In genomic region chr12:125149160-125150108, GRCh38 we compare ENCODE assay signal across 11 cellular contexts. TPM values are rescaled to one million over a fixed set of nuclear protein-coding genes. Genes with fewer than 3 reads are reported as not detected.
DNase-seq lines count a peak whose midpoint lies in the region; ATAC-seq lines count a peak whose summit lies in the region.
"Had no signal": no experiment of that assay in that cellular context is flagged by ENCODE, and none has a peak within 500 bp of the region (broad histone marks: within the 10 kb centered on the region; RNA-seq: fewer than 3 reads in every experiment).

No MANE protein-coding gene starts in this region.

- H3K9me3 Mint-ChIP-seq in naive B cell: peaks cover 0 to 6% (median 0%) of the 10 kb centered on the region in 7 donors
- H3K9me3 Mint-ChIP-seq: dendritic cell treated with granulocyte-macrophage colony-stimulating factor and Interleukin-4, amounts not matched to agents 40 ng/mL and 50 ng/mL, for 4 days had no signal

- H3K4me1 Mint-ChIP-seq in naive B cell: peaks cover 18 to 27% (median 22%) of the 10 kb centered on the region in 3 donors

- DNase-seq in naive B cell (peak; percentile 12), NCI-H1092 (lab: John Stamatoyannopoulos, UW) (no peak), NCI-H82 treated with DMSO at 0.1 percent for 48 hours (lab: John Stamatoyannopoulos, UW; ENCODE audit: unreplicated experiment) (no peak), NCI-H1436 treated with DMSO at 0.1 percent for 48 hours (lab: John Stamatoyannopoulos, UW) (no peak), GM23248 (no peak)
- DNase-seq: NCI-H510A treated with DMSO at 0.1 percent for 48 hours had no signal

- no peaks in the 10 kb centered on the region for H3K27me3 ChIP-seq in GM23248 (replicated peaks; ENCODE audit: insufficient read depth)

- no peak overlapping the region for H3K9ac ChIP-seq in GM23248

- H3K79me2 ChIP-seq in GM23248 (ENCODE audit: insufficient read depth): no peaks in the 10 kb centered on the region

- ATAC-seq in GM18870 (IDR thresholded peaks at IDR 0.05; ENCODE audit: unreplicated experiment): peak; percentile 97
- ATAC-seq in GM21737 (IDR thresholded peaks at IDR 0.05; ENCODE audit: unreplicated experiment): peak; percentile 93
- ATAC-seq in HG03520 (IDR thresholded peaks at IDR 0.05; ENCODE audit: unreplicated experiment): peak; percentile 96
- peak; percentile 84 to 86 for ATAC-seq in naive B cell (ENCODE audit: low read depth in 2 of 2)

- H3K27me3 Mint-ChIP-seq in naive B cell: no peaks in the 10 kb centered on the region
- H3K27me3 Mint-ChIP-seq: dendritic cell treated with granulocyte-macrophage colony-stimulating factor and Interleukin-4, amounts not matched to agents 40 ng/mL and 50 ng/mL, for 4 days had no signal

- no peak overlapping the region for H3K4me3 ChIP-seq in GM23248
- H3K4me3 ChIP-seq: skin epidermis had no signal

- no peak overlapping the region for H3K4me2 ChIP-seq in GM23248 (ENCODE audit: unreplicated experiment)

- H4K20me1 ChIP-seq in GM23248 (ENCODE audit: insufficient read depth): no peaks in the 10 kb centered on the region

- WGBS in GM23248 (ENCODE audit: low coverage in 1 of 2, low lambda C conversion rate in 2 of 2, missing lambda C conversion rate in 2 of 2), 2 experiments: 65 to 73% methylated on average over 11 of the region's 11 CpGs

- H3K27ac ChIP-seq in GM23248: no peak overlapping the region
- H3K27ac ChIP-seq: skin epidermis had no signal

- H3K27ac Mint-ChIP-seq in naive B cell: peak overlapping the region in 4 of 6 donors; percentile 5 to 89 (median 62)
- H3K27ac Mint-ChIP-seq: dendritic cell treated with granulocyte-macrophage colony-stimulating factor and Interleukin-4, amounts not matched to agents 40 ng/mL and 50 ng/mL, for 4 days had no signal

- H3K4me1 ChIP-seq in GM23248 (ENCODE audit: insufficient read depth): peaks cover 3% of the 10 kb centered on the region; the same call in 1 of the 2 replicates

- H3K36me3 Mint-ChIP-seq in naive B cell: peaks cover 0 to 8% of the 10 kb centered on the region in 2 donors

- H2AFZ ChIP-seq in GM23248: no peak overlapping the region

- H3K9me3 ChIP-seq in GM23248 (ENCODE audit: low read depth): no peaks in the 10 kb centered on the region

- no peaks in the 10 kb centered on the region for H3K36me3 ChIP-seq in GM23248 (ENCODE audit: low read depth)

- peak overlapping the region in 2 of 8 donors; percentile 26 to 70 for H3K4me3 Mint-ChIP-seq in naive B cell
- H3K4me3 Mint-ChIP-seq: dendritic cell treated with granulocyte-macrophage colony-stimulating factor and Interleukin-4, amounts not matched to agents 40 ng/mL and 50 ng/mL, for 4 days had no signal

- no peaks in the 10 kb centered on the region for H3K9me2 ChIP-seq in GM23248 (ENCODE audit: insufficient read depth)

- H3F3A ChIP-seq in GM23248 (ENCODE audit: insufficient read depth): no peaks in the 10 kb centered on the region

- in situ Hi-C loops in GM23248 (cut with MboI): no loop called here

RNA-seq across cellular contexts. Expression of gene TMEM132B, which starts 36.8 kb away (rescaled TPM):
- polyA plus RNA-seq in naive B cell (ENCODE audit: low read depth in 6 of 6) (not detected), GM23248 (2016; fragmentation: Nextera tagmentation; extraction: Ambion mirVana) (0.05 and 0.06 TPM in 2 replicates)
- total RNA-seq in GM23248 (2014; rRNA removed; shearing (Covaris generic)): under 0.01 and 1.6 TPM in 2 replicates
